Comparison of ENCODE assay signal across 10 cellular contexts in genomic region chr16:88809068-88809675, GRCh38. TPM values are rescaled to one million over a fixed set of nuclear protein-coding genes. Genes with fewer than 3 reads are reported as not detected.
DNase-seq lines count a peak whose midpoint lies in the region; ATAC-seq and TF ChIP-seq lines count a peak whose summit lies in the region.
"Had no signal": no experiment of that assay in that cellular context is flagged by ENCODE, and none has a peak within 500 bp of the region (broad histone marks: within the 10 kb centered on the region; RNA-seq: fewer than 3 reads in every experiment).

No MANE protein-coding gene starts in this region.

- no peak for TF ChIP-seq CTCF in HFF-Myc (IDR thresholded peaks at IDR 0.05; ENCODE audit: low read depth, low read length, missing control alignments)
- TF ChIP-seq CTCF in WTC11 (IDR thresholded peaks at IDR 0.05), result no peak
- no peak for TF ChIP-seq CTCF in nephron progenitor cell (IDR thresholded peaks at IDR 0.05)

- H3K36me3 Mint-ChIP-seq in WTC11 (peaks cover 39% of the 10 kb centered on the region), nephron progenitor cell (ENCODE audit: low read depth) (peaks cover 5% of the 10 kb centered on the region)

- peak overlapping the region; percentile 90 for H3K4me3 ChIP-seq in HFF-Myc (replicated peaks; ENCODE audit: low read depth, low read length)

- no peaks in the 10 kb centered on the region for H3K9me3 Mint-ChIP-seq in WTC11
- H3K9me3 Mint-ChIP-seq in nephron progenitor cell, result no peaks in the 10 kb centered on the region

- peak overlapping the region; percentile 81 for H3K27ac Mint-ChIP-seq in WTC11
- peak overlapping the region; percentile 51 for H3K27ac Mint-ChIP-seq in nephron progenitor cell

- H3K27me3 Mint-ChIP-seq in WTC11 (ENCODE audit: low read depth) (no peaks in the 10 kb centered on the region), nephron progenitor cell (ENCODE audit: low read depth, poor library complexity) (peaks cover 3% of the 10 kb centered on the region)

- POLR2A ChIA-PET in WTC11 (lab: Charles Lee), result interaction anchor here (0.8 to 2.2 kb wide), 5 partner anchors 25 to 72 kb away, joined by 3 to 5 read pairs (median 3); no protein-coding TSS in a partner anchor

- H3K4me3 Mint-ChIP-seq in WTC11 (no peak overlapping the region; the same call in 1 of the 2 replicates), nephron progenitor cell (no peak overlapping the region)

- peak; percentile 28 for DNase-seq in activated CD4-positive, alpha-beta T cell treated with anti-CD3 and anti-CD28 coated beads for 48 hours
- DNase-seq in activated CD4-positive, alpha-beta T cell treated with anti-CD3 and anti-CD28 coated beads for 4 hours, result no peak
- DNase-seq in HFF-Myc (ENCODE audit: extremely low read depth, low read depth) (no peak), WTC11 (ENCODE audit: low spot score) (no peak), nephron progenitor cell (no peak), NCI-H526 (lab: John Stamatoyannopoulos, UW) (no peak), NCI-H446 (lab: John Stamatoyannopoulos, UW) (no peak)
- DNase-seq: GM23248, NCI-H2029 had no signal

- peaks cover 14% of the 10 kb centered on the region for H3K4me1 Mint-ChIP-seq in WTC11
- H3K4me1 Mint-ChIP-seq in nephron progenitor cell, result peaks cover 12% of the 10 kb centered on the region

- no peak for ATAC-seq in WTC11
- no peak for ATAC-seq in GM19324 (IDR thresholded peaks at IDR 0.05; ENCODE audit: low FRiP score, unreplicated experiment)

- CTCF ChIA-PET in WTC11 (lab: Charles Lee), result interaction anchor here (1.0 to 5.7 kb wide), 6 partner anchors 25 to 358 kb away, joined by 3 to 47 read pairs (median 7); no protein-coding TSS in a partner anchor

TF ChIP-seq in WTC11, 78 proteins besides CTCF, POLR2A, EP300 and RAD21 (continues in another document):
- TF ChIP-seq ZMAT4 (CRISPR knock-in tag; IDR thresholded peaks at IDR 0.05) (no peak), E2F1 (CRISPR knock-in tag; IDR thresholded peaks at IDR 0.05) (no peak), MXD4 (CRISPR knock-in tag; IDR thresholded peaks at IDR 0.05; ENCODE audit: borderline replicate concordance) (no peak), ETV6 (CRISPR knock-in tag; IDR thresholded peaks at IDR 0.05) (no peak), CREB1 (CRISPR knock-in tag; IDR thresholded peaks at IDR 0.05) (peak; percentile 43; the same call in 1 of the 2 replicates), FOXP4 (CRISPR knock-in tag; IDR thresholded peaks at IDR 0.05) (no peak), AFF4 (CRISPR knock-in tag; IDR thresholded peaks at IDR 0.05; ENCODE audit: borderline replicate concordance) (no peak), TCF7 (CRISPR knock-in tag; IDR thresholded peaks at IDR 0.05; ENCODE audit: low read depth) (no peak), ZNF232 (CRISPR knock-in tag; IDR thresholded peaks at IDR 0.05) (0 out of 2 replicates have a peak, but pooled peaks have one; percentile 1), ARID4B (CRISPR knock-in tag; IDR thresholded peaks at IDR 0.05; ENCODE audit: borderline replicate concordance) (0 out of 2 replicates have a peak, but pooled peaks have one; percentile 31), SMAD4 (CRISPR knock-in tag; IDR thresholded peaks at IDR 0.05) (no peak), ZNF671 (CRISPR knock-in tag; IDR thresholded peaks at IDR 0.05) (no peak), NFE2L1 (CRISPR knock-in tag; IDR thresholded peaks at IDR 0.05) (no peak)

RNA-seq across cellular contexts. Expression of gene APRT, which starts 2.6 kb away (rescaled TPM):
- total RNA-seq in WTC11 (2021), result 272 to 288 TPM (median 282 TPM) in 3 replicates

RNA-seq across cellular contexts. Expression of gene CDT1, which starts 5.6 kb away (rescaled TPM):
- 142 to 154 TPM (median 149 TPM) in 3 replicates for total RNA-seq in WTC11 (2021)

RNA-seq across cellular contexts. Expression of gene PIEZO1, which starts 24.2 kb away (rescaled TPM):
- total RNA-seq in WTC11 (2021), result 68.3 to 75.1 TPM (median 71.3 TPM) in 3 replicates

RNA-seq across cellular contexts. Expression of gene GALNS, which starts 47.6 kb away (rescaled TPM):
- 23.0 to 29.5 TPM (median 25.8 TPM) in 3 replicates for total RNA-seq in WTC11 (2021)

RNA-seq across cellular contexts. Expression of gene TRAPPC2L, which starts 47.8 kb away (rescaled TPM):
- 63.1 to 82.0 TPM (median 64.5 TPM) in 3 replicates for total RNA-seq in WTC11 (2021)
